10 cellular contexts compared by ENCODE assay signal in the genomic region with DNA sequence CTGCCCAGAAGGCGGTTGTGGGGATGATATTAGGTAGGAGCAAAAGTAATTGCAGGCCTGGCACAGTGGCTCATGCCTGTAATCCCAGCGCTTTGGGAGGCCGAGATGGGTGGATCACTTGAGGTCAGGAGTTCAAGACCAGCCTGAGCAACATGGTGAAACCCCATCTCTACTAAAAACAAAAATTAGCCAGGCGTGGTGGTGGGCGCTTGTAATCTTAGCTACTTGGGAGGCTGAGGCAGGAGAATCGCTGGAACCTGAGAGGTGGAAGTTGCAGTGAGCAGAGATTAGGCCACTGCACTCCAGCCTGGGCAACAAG. TPM values are rescaled to one million over a fixed set of nuclear protein-coding genes. Genes with fewer than 3 reads are reported as not detected.
DNase-seq lines count a peak whose midpoint lies in the region; ATAC-seq, FAIRE-seq and TF ChIP-seq lines count a peak whose summit lies in the region.
"Not testable (repeated sequence)": the region's sequence is repeated elsewhere in the genome, so short reads cannot be mapped to it uniquely, and the experiment has no call there.
"Had no signal": no experiment of that assay in that cellular context is flagged by ENCODE, and none has a peak within 500 bp of the region (broad histone marks: within the 10 kb centered on the region; RNA-seq: fewer than 3 reads in every experiment).

No MANE protein-coding gene starts in this region.

- not testable (repeated sequence) for H3K9me3 ChIP-seq in MM.1S (replicated peaks; ENCODE audit: insufficient read depth, low read length); astrocyte (ENCODE audit: insufficient read depth, low read depth, low read length); esophagus squamous epithelium; lung (ENCODE audit: control insufficient read depth in 2 of 2, insufficient read depth in 1 of 2, low read length in 1 of 2); sigmoid colon; transverse colon

- H2AFZ ChIP-seq in MM.1S (ENCODE audit: low read length): not testable (repeated sequence)
- peak overlapping the region; percentile 91 for H2AFZ ChIP-seq in astrocyte (ENCODE audit: low read depth, low read length)

- H3K27me3 Mint-ChIP-seq in CD14-positive monocyte (ENCODE audit: low read depth in 3 of 3); activated CD4-positive, alpha-beta T cell treated with anti-CD3 and anti-CD28 coated beads, Interleukin-2, amount 10 ng/mL, durations not matched to agents 7 days and 5 days: not testable (repeated sequence)
- peaks cover 19% of the 10 kb centered on the region for H3K27me3 Mint-ChIP-seq in astrocyte (ENCODE audit: low read depth, unreplicated experiment)

- intact Hi-C loops in CD14-positive monocyte (cut with micrococcal nuclease); esophagus squamous epithelium (cut with DNase I); sigmoid colon (cut with DNase I); transverse colon (cut with DNase I; ENCODE audit: low total_unique reads): not testable (repeated sequence)

- H3K4me3 ChIP-seq in MM.1S (ENCODE audit: low read length); lung: not testable (repeated sequence)
- H3K4me3 ChIP-seq in astrocyte (ENCODE audit: insufficient read depth, low read depth, low read length) (peak overlapping the region; percentile 67), esophagus squamous epithelium (peak overlapping the region; percentile 35 to 77 (median 50)), sigmoid colon (peak overlapping the region in 3 of 4 donors; percentile 31 to 45 (median 45)), transverse colon (peak overlapping the region in 1 of 4 donors; percentile 49)

- not testable (repeated sequence) for H3K36me3 ChIP-seq in MM.1S (replicated peaks; ENCODE audit: insufficient read depth, low read length); astrocyte (ENCODE audit: insufficient read depth, low read length); transverse colon
- H3K36me3 ChIP-seq in esophagus squamous epithelium (peaks cover 0 to 21% (median 3%) of the 10 kb centered on the region in 3 donors), lung (ENCODE audit: control insufficient read depth in 2 of 2, insufficient read depth in 2 of 2, low read length in 2 of 2) (peaks cover 0 to 14% of the 10 kb centered on the region in 2 donors), sigmoid colon (peaks cover 0 to 12% (median 0%) of the 10 kb centered on the region in 4 donors)

- H3K27ac ChIP-seq in MM.1S (ENCODE audit: low read length): not testable (repeated sequence)
- H3K27ac ChIP-seq in astrocyte (ENCODE audit: low read depth, low read length): peak overlapping the region; percentile 94
- H3K27ac ChIP-seq in esophagus squamous epithelium: peak overlapping the region; percentile 91 to 99 (median 94)
- peak overlapping the region; percentile 81 to 96 for H3K27ac ChIP-seq in lung (ENCODE audit: low read depth in 1 of 2, low read length in 1 of 2)
- peak overlapping the region; percentile 78 to 90 (median 82) for H3K27ac ChIP-seq in sigmoid colon
- H3K27ac ChIP-seq in transverse colon: peak overlapping the region; percentile 88 to 89 (median 89)

- H3K36me3 Mint-ChIP-seq in CD14-positive monocyte: peaks cover 18 to 24% of the 10 kb centered on the region in 2 donors
- H3K36me3 Mint-ChIP-seq in activated CD4-positive, alpha-beta T cell treated with anti-CD3 and anti-CD28 coated beads, Interleukin-2, amount 10 ng/mL, durations not matched to agents 7 days and 5 days (ENCODE audit: low read depth): peaks cover 29% of the 10 kb centered on the region
- not testable (repeated sequence) for H3K36me3 Mint-ChIP-seq in astrocyte (ENCODE audit: low read depth, unreplicated experiment)

- TF ChIP-seq EP300 in sigmoid colon (IDR thresholded peaks at IDR 0.05); transverse colon (IDR thresholded peaks at IDR 0.05; ENCODE audit: low read depth): not testable (repeated sequence)

- not testable (repeated sequence) for H4K20me1 ChIP-seq in MM.1S (ENCODE audit: insufficient read depth, low read length); astrocyte (ENCODE audit: insufficient read depth, low read length)

- not testable (repeated sequence) for H3K79me2 ChIP-seq in MM.1S (ENCODE audit: low read length)
- peaks cover 15% of the 10 kb centered on the region for H3K79me2 ChIP-seq in astrocyte (ENCODE audit: insufficient read depth, low read length)

- FAIRE-seq in astrocyte (lab: Jason Lieb, UNC): not testable (repeated sequence)

- CTCF ChIA-PET in activated CD4-positive, alpha-beta T cell treated with anti-CD3 and anti-CD28 coated beads, Interleukin-2, amount 10 ng/mL, durations not matched to agents 7 days and 5 days (lab: Charles Lee): interaction anchor here (0.7 to 4.5 kb wide), 13 partner anchors 12 to 153 kb away, joined by 3 to 33 read pairs (median 6); a partner anchor contains a TSS

- H3K27ac Mint-ChIP-seq in CD14-positive monocyte: peak overlapping the region; percentile 91 to 99 (median 96)
- H3K27ac Mint-ChIP-seq in activated CD4-positive, alpha-beta T cell treated with anti-CD3 and anti-CD28 coated beads, Interleukin-2, amount 10 ng/mL, durations not matched to agents 7 days and 5 days: peak overlapping the region; percentile 95
- peak overlapping the region; percentile 87 for H3K27ac Mint-ChIP-seq in astrocyte (ENCODE audit: unreplicated experiment)

- peak overlapping the region; percentile 88 to 97 for H3K4me3 Mint-ChIP-seq in CD14-positive monocyte
- peak overlapping the region; percentile 82 for H3K4me3 Mint-ChIP-seq in activated CD4-positive, alpha-beta T cell treated with anti-CD3 and anti-CD28 coated beads, Interleukin-2, amount 10 ng/mL, durations not matched to agents 7 days and 5 days
- H3K4me3 Mint-ChIP-seq in astrocyte (ENCODE audit: unreplicated experiment): not testable (repeated sequence)

- not testable (repeated sequence) for DNase-seq in CD14-positive monocyte (ENCODE audit: low spot score); MM.1S; activated CD4-positive, alpha-beta T cell treated with anti-CD3 and anti-CD28 coated beads, Interleukin-2, amount 10 ng/mL, durations not matched to agents 7 days and 5 days; astrocyte (ENCODE audit: low read depth); esophagus squamous epithelium (lab: John Stamatoyannopoulos, UW); lung (ENCODE audit: low spot score); sigmoid colon; transverse colon

- H3K4me1 Mint-ChIP-seq in CD14-positive monocyte: peaks cover 72% of the 10 kb centered on the region
- H3K4me1 Mint-ChIP-seq in activated CD4-positive, alpha-beta T cell treated with anti-CD3 and anti-CD28 coated beads, Interleukin-2, amount 10 ng/mL, durations not matched to agents 7 days and 5 days: peaks cover 37% of the 10 kb centered on the region
- peaks cover 15% of the 10 kb centered on the region for H3K4me1 Mint-ChIP-seq in astrocyte (ENCODE audit: low read depth, unreplicated experiment)

- H3K27me3 ChIP-seq in MM.1S (replicated peaks; ENCODE audit: insufficient read depth, low read length); astrocyte (ENCODE audit: insufficient read depth, low read length); esophagus squamous epithelium; lung (ENCODE audit: control insufficient read depth, insufficient read depth); sigmoid colon; transverse colon: not testable (repeated sequence)

- TF ChIP-seq CTCF in CD14-positive monocyte (IDR thresholded peaks at IDR 0.05); MM.1S (IDR thresholded peaks at IDR 0.05; ENCODE audit: low read length); astrocyte (IDR thresholded peaks at IDR 0.05; ENCODE audit: insufficient read depth, low read depth, low read length); esophagus squamous epithelium (IDR thresholded peaks at IDR 0.05); lung (IDR thresholded peaks at IDR 0.05; ENCODE audit: control extremely low read depth, extremely low read depth); sigmoid colon (IDR thresholded peaks at IDR 0.05); transverse colon (IDR thresholded peaks at IDR 0.05): not testable (repeated sequence)

- not testable (repeated sequence) for ATAC-seq in lung (ENCODE audit: insufficient read depth, low FRiP score)

- not testable (repeated sequence) for H3K9ac ChIP-seq in MM.1S (ENCODE audit: low read length)
- H3K9ac ChIP-seq in astrocyte (ENCODE audit: low read length): peak overlapping the region; percentile 85

- H3K4me2 ChIP-seq in MM.1S (ENCODE audit: low read depth, low read length) (peak overlapping the region; percentile 18; the same call in 1 of the 2 replicates), astrocyte (ENCODE audit: low read length) (peak overlapping the region; percentile 82)

- not testable (repeated sequence) for H3K4me1 ChIP-seq in MM.1S (ENCODE audit: low read length); lung (ENCODE audit: control insufficient read depth in 2 of 2, insufficient read depth in 2 of 2, low read length in 2 of 2)
- H3K4me1 ChIP-seq in astrocyte (ENCODE audit: insufficient read depth, low read length) (peaks cover 23% of the 10 kb centered on the region), esophagus squamous epithelium (peaks cover 25 to 73% (median 38%) of the 10 kb centered on the region in 3 donors), sigmoid colon (peaks cover 0 to 29% (median 13%) of the 10 kb centered on the region in 4 donors), transverse colon (peaks cover 0 to 38% (median 23%) of the 10 kb centered on the region in 4 donors)

- not testable (repeated sequence) for H3F3A ChIP-seq in MM.1S (ENCODE audit: insufficient read depth, low read length)

- POLR2A ChIA-PET in activated CD4-positive, alpha-beta T cell treated with anti-CD3 and anti-CD28 coated beads, Interleukin-2, amount 10 ng/mL, durations not matched to agents 7 days and 5 days (lab: Charles Lee): interaction anchor here (0.6 to 0.8 kb wide), 3 partner anchors 11 to 67 kb away, joined by 3 to 4 read pairs (median 3); no protein-coding TSS in a partner anchor

- not testable (repeated sequence) for H3K9me2 ChIP-seq in MM.1S (replicated peaks; ENCODE audit: insufficient read depth, low read length)

- H3K9me3 Mint-ChIP-seq in CD14-positive monocyte; activated CD4-positive, alpha-beta T cell treated with anti-CD3 and anti-CD28 coated beads, Interleukin-2, amount 10 ng/mL, durations not matched to agents 7 days and 5 days; astrocyte (ENCODE audit: unreplicated experiment): not testable (repeated sequence)

- TF ChIP-seq POLR2A in esophagus squamous epithelium (IDR thresholded peaks at IDR 0.05); sigmoid colon (IDR thresholded peaks at IDR 0.05); transverse colon (IDR thresholded peaks at IDR 0.05): not testable (repeated sequence)

- 39 to 45% methylated on average over 6 of the region's 6 CpGs for WGBS in esophagus squamous epithelium, 2 donors
- 35 to 38% methylated on average over 6 of the region's 6 CpGs for WGBS in lung, 2 donors
- 51 to 59% methylated on average over 6 of the region's 6 CpGs for WGBS in sigmoid colon, 2 donors
- 43 to 53% methylated on average over 4 to 6 of the region's 6 CpGs for WGBS in transverse colon (ENCODE audit: low coverage in 1 of 2), 2 donors

- in situ Hi-C loops in transverse colon (cut with MboI; ENCODE audit: low pct_ligation_motif_present in 1 of 4, low pct_unique_long_range_greater_than_20kb in 1 of 4, low sequenced_read_pairs in 3 of 4): not testable (repeated sequence)

RNA-seq across cellular contexts. Expression of a gene that starts 0.3 kb away (rescaled TPM):
- polyA plus RNA-seq in CD14-positive monocyte (100 to 1,000 TPM in 1 of 2 donors, 10 to 100 TPM in 1; 83.7 to 115 TPM), lung (100 to 1,000 TPM in 1 of 2 donors, 10 to 100 TPM in 1; 54.3 to 114 TPM), sigmoid colon (10 to 100 TPM in 1 of 3 donors, 1 to 10 TPM in 2; 5.5 to 63.5 (median 8.4) TPM)
- total RNA-seq in activated CD4-positive, alpha-beta T cell treated with anti-CD3 and anti-CD28 coated beads, Interleukin-2, amount 10 ng/mL, durations not matched to agents 7 days and 5 days: 100 to 1,000 TPM; 175 TPM
- total RNA-seq in astrocyte (1.8 and 3.3 TPM in 2 replicates), esophagus squamous epithelium (10 to 100 TPM; 33.0 to 49.6 (median 38.6) TPM), lung (100 to 1,000 TPM; 144 to 204 TPM), sigmoid colon (10 to 100 TPM; 14.6 to 53.8 (median 22.7) TPM), transverse colon (10 to 100 TPM; 12.2 to 51.5 (median 19.1) TPM)

RNA-seq across cellular contexts. Expression of a gene that starts 12.0 kb away (rescaled TPM):
- not detected for polyA plus RNA-seq in CD14-positive monocyte
- total RNA-seq in activated CD4-positive, alpha-beta T cell treated with anti-CD3 and anti-CD28 coated beads, Interleukin-2, amount 10 ng/mL, durations not matched to agents 7 days and 5 days: 1 to 10 TPM; 1.1 to 1.2 TPM
- total RNA-seq in astrocyte: not detected in 2 replicates
- not detected for total RNA-seq in esophagus squamous epithelium
- total RNA-seq in lung: not detected
- under 1 TPM in 1 of 2 donors, not detected in 1; 0.17 TPM for polyA plus RNA-seq in lung
- not detected for total RNA-seq in sigmoid colon
- polyA plus RNA-seq in sigmoid colon: 1 to 10 TPM; 4.7 to 5.1 (median 4.8) TPM
- total RNA-seq in transverse colon: under 1 TPM in 2 of 4 donors, not detected in 2; 0.55 to 0.64 TPM
- total RNA-seq: esophagus mucosa, renal cortical epithelial cell had no signal

RNA-seq across cellular contexts. Expression of a gene that starts 20.3 kb away (rescaled TPM):
- polyA plus RNA-seq in CD14-positive monocyte: not detected
- under 1 TPM; 0.45 to 0.73 TPM for total RNA-seq in activated CD4-positive, alpha-beta T cell treated with anti-CD3 and anti-CD28 coated beads, Interleukin-2, amount 10 ng/mL, durations not matched to agents 7 days and 5 days
- total RNA-seq in astrocyte: 0.96 and 1.00 TPM in 2 replicates
- total RNA-seq in esophagus squamous epithelium: 10 to 100 TPM in 2 of 4 donors, 1 to 10 TPM in 2; 1.7 to 19.5 (median 6.9) TPM
- 10 to 100 TPM; 46.2 to 46.7 TPM for total RNA-seq in lung
- polyA plus RNA-seq in lung: 10 to 100 TPM; 24.6 to 55.7 TPM
- 10 to 100 TPM in 3 of 4 donors, 1 to 10 TPM in 1; 6.1 to 16.6 (median 15.6) TPM for total RNA-seq in sigmoid colon
- 10 to 100 TPM in 2 of 3 donors, 1 to 10 TPM in 1; 2.5 to 13.7 (median 11.4) TPM for polyA plus RNA-seq in sigmoid colon
- 1 to 10 TPM in 3 of 4 donors, not detected in 1; 2.2 to 4.8 (median 3.6) TPM for total RNA-seq in transverse colon

RNA-seq across cellular contexts. Expression of a gene that starts 43.5 kb away (rescaled TPM):
- polyA plus RNA-seq in CD14-positive monocyte (1 to 10 TPM; 2.2 to 2.6 TPM), lung (10 to 100 TPM in 1 of 2 donors, 1 to 10 TPM in 1; 2.2 to 10.7 TPM), sigmoid colon (1 to 10 TPM; 1.2 to 2.8 (median 1.8) TPM)
- 1 to 10 TPM; 4.5 to 6.8 TPM for total RNA-seq in activated CD4-positive, alpha-beta T cell treated with anti-CD3 and anti-CD28 coated beads, Interleukin-2, amount 10 ng/mL, durations not matched to agents 7 days and 5 days
- total RNA-seq in astrocyte (18.8 and 21.4 TPM in 2 replicates), esophagus squamous epithelium (1 to 10 TPM in 3 of 4 donors, under 1 TPM in 1; 0.53 to 6.9 (median 3.9) TPM), lung (1 to 10 TPM; 8.0 to 9.4 TPM), sigmoid colon (10 to 100 TPM in 2 of 4 donors, 1 to 10 TPM in 2; 6.8 to 12.5 (median 10.0) TPM), transverse colon (1 to 10 TPM in 3 of 4 donors, under 1 TPM in 1; 0.37 to 3.8 (median 3.2) TPM)
